ENCODE assay signal across 19 cellular contexts in genomic region chr7:129394101-129394500, GRCh38.
"Had no signal": no experiment of that assay in that cellular context is flagged by ENCODE, and none has a peak within 500 bp of the region (broad histone marks: within the 10 kb centered on the region; RNA-seq: fewer than 3 reads in every experiment).

No MANE protein-coding gene starts in this region.

- H3K9me3 ChIP-seq: testis, vagina had no signal

- H3K4me3 Mint-ChIP-seq: activated CD4-positive, alpha-beta memory T cell treated with anti-CD3 and anti-CD28 coated beads, Interleukin-2, amount 10 ng/mL, durations not matched to agents 7 days and 5 days; activated CD4-positive, alpha-beta T cell treated with anti-CD3 and anti-CD28 coated beads, Interleukin-2, amount 10 ng/mL, durations not matched to agents 24 days and 14 days; activated naive CD4-positive, alpha-beta T cell treated with anti-CD3 and anti-CD28 coated beads, Interleukin-2, amount 10 ng/mL, durations not matched to agents 7 days and 5 days; activated T-cell treated with anti-CD3 and anti-CD28 coated beads, Interleukin-2, amount 50 U/mL, for 72 hours; nephron progenitor cell had no signal

- H3K4me1 ChIP-seq: testis, vagina had no signal

- H3K4me3 ChIP-seq: testis, vagina had no signal

- DNase-seq: activated CD4-positive, alpha-beta memory T cell treated with anti-CD3 and anti-CD28 coated beads, Interleukin-2, amount 10 ng/mL, durations not matched to agents 7 days and 5 days; activated CD4-positive, alpha-beta T cell treated with anti-CD3 and anti-CD28 coated beads, Interleukin-2, amount 10 ng/mL, durations not matched to agents 24 days and 14 days; activated effector memory CD4-positive, alpha-beta T cell treated with Interleukin-2 at 50 U/mL for 16 hours; activated naive CD4-positive, alpha-beta T cell treated with anti-CD3 and anti-CD28 coated beads, Interleukin-2, amount 10 ng/mL, durations not matched to agents 7 days and 5 days; activated T-cell treated with anti-CD3 and anti-CD28 coated beads, Interleukin-2, amount 50 U/mL, for 72 hours; erythroblast; foreskin fibroblast; kidney; left ventricle myocardium superior; nephron progenitor cell; stimulated activated CD4-positive, alpha-beta T cell treated with anti-CD3 and anti-CD28 coated beads, Interleukin-2, amount 100 ng/mL, for 48 hours; stimulated activated CD8-positive, alpha-beta memory T cell treated with anti-CD3 and anti-CD28 coated beads, Interleukin-4, amount 100 ng/mL, for 48 hours; stimulated activated naive CD4-positive, alpha-beta T cell; testis; trophoblast cell had no signal

- H3K27ac ChIP-seq: testis, vagina had no signal

- H3K4me1 Mint-ChIP-seq: activated CD4-positive, alpha-beta memory T cell treated with anti-CD3 and anti-CD28 coated beads, Interleukin-2, amount 10 ng/mL, durations not matched to agents 7 days and 5 days; activated CD4-positive, alpha-beta T cell treated with anti-CD3 and anti-CD28 coated beads, Interleukin-2, amount 10 ng/mL, durations not matched to agents 24 days and 14 days; activated naive CD4-positive, alpha-beta T cell treated with anti-CD3 and anti-CD28 coated beads, Interleukin-2, amount 10 ng/mL, durations not matched to agents 7 days and 5 days; nephron progenitor cell had no signal

- H3K36me3 ChIP-seq: vagina had no signal

- H3K27me3 ChIP-seq: testis, vagina had no signal

- H3K27ac Mint-ChIP-seq: activated CD4-positive, alpha-beta memory T cell treated with anti-CD3 and anti-CD28 coated beads, Interleukin-2, amount 10 ng/mL, durations not matched to agents 7 days and 5 days; activated CD4-positive, alpha-beta T cell treated with anti-CD3 and anti-CD28 coated beads, Interleukin-2, amount 10 ng/mL, durations not matched to agents 24 days and 14 days; activated naive CD4-positive, alpha-beta T cell treated with anti-CD3 and anti-CD28 coated beads, Interleukin-2, amount 10 ng/mL, durations not matched to agents 7 days and 5 days; activated T-cell treated with anti-CD3 and anti-CD28 coated beads, Interleukin-2, amount 50 U/mL, for 72 hours; nephron progenitor cell had no signal

- H3K27me3 Mint-ChIP-seq: activated CD4-positive, alpha-beta memory T cell treated with anti-CD3 and anti-CD28 coated beads, Interleukin-2, amount 10 ng/mL, durations not matched to agents 7 days and 5 days; activated CD4-positive, alpha-beta T cell treated with anti-CD3 and anti-CD28 coated beads, Interleukin-2, amount 10 ng/mL, durations not matched to agents 24 days and 14 days; activated naive CD4-positive, alpha-beta T cell treated with anti-CD3 and anti-CD28 coated beads, Interleukin-2, amount 10 ng/mL, durations not matched to agents 7 days and 5 days had no signal

- H3K9me3 Mint-ChIP-seq: activated CD4-positive, alpha-beta memory T cell treated with anti-CD3 and anti-CD28 coated beads, Interleukin-2, amount 10 ng/mL, durations not matched to agents 7 days and 5 days; activated CD4-positive, alpha-beta T cell treated with anti-CD3 and anti-CD28 coated beads, Interleukin-2, amount 10 ng/mL, durations not matched to agents 24 days and 14 days; activated naive CD4-positive, alpha-beta T cell treated with anti-CD3 and anti-CD28 coated beads, Interleukin-2, amount 10 ng/mL, durations not matched to agents 7 days and 5 days; activated T-cell treated with anti-CD3 and anti-CD28 coated beads, Interleukin-2, amount 50 U/mL, for 72 hours; nephron progenitor cell had no signal

- FAIRE-seq: endometrium, kidney had no signal

- ATAC-seq: activated CD4-positive, CD25-positive, alpha-beta regulatory T cell treated with anti-CD3 and anti-CD28 coated beads, Interleukin-2, amount 50 U/mL, for 24 hours; activated T-cell treated with anti-CD3 and anti-CD28 coated beads, Interleukin-2, amount 50 U/mL, for 72 hours; left ventricle myocardium superior; sciatic nerve had no signal
